Comparison of ENCODE assay signal across 30 cellular contexts in the genomic region with DNA sequence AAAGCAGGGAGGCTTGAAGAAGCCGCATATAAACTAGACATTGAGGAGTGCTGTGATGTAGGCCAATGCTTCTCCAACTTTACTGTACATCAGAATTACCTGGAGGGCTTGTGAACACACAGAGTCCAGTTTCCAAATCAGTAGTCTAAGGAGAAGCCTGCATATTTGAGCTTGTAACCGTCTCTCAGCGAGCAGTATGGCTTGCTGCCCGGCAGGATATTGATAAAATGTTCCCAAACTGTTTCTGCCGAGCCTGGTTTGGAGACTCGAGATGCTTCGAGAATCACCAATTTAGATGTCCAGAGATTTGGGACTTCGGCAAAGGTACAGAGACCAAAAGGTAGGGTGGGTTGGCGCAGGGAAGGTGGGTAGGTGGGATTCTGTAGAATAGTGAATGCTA.
"Had no signal": no experiment of that assay in that cellular context is flagged by ENCODE, and none has a peak within 500 bp of the region (broad histone marks: within the 10 kb centered on the region; RNA-seq: fewer than 3 reads in every experiment).

No MANE protein-coding gene starts in this region.

- ATAC-seq: activated CD8-positive, alpha-beta T cell treated with anti-CD3 and anti-CD28 coated beads for 36 hours; activated T-cell treated with anti-CD3 and anti-CD28 coated beads, Interleukin-2, amount 50 U/mL, for 72 hours; body of pancreas; effector memory CD8-positive, alpha-beta T cell; foreskin keratinocyte; left lung; right lobe of liver; stimulated activated effector memory CD8-positive, alpha-beta T cell treated with anti-CD3 and anti-CD28 coated beads, Interleukin-12 subunit alpha, Interleukin-12 subunit beta, amount 100 ng/mL, for 72 hours had no signal

- H3K4me3 ChIP-seq: adrenal gland, body of pancreas, heart left ventricle, left lung, right lobe of liver, thyroid gland had no signal

- H3K27me3 ChIP-seq: adrenal gland, body of pancreas, foreskin keratinocyte, heart left ventricle, left lung, right lobe of liver, thyroid gland had no signal

- H3K9me3 ChIP-seq: adrenal gland, body of pancreas, heart left ventricle, left lung, right lobe of liver, thyroid gland had no signal

- H3K27me3 Mint-ChIP-seq: activated CD8-positive, alpha-beta T cell treated with anti-CD3 and anti-CD28 coated beads for 36 hours; activated naive CD8-positive, alpha-beta T cell had no signal

- H3K27ac ChIP-seq: adrenal gland, body of pancreas, foreskin keratinocyte, heart left ventricle, left lung, right lobe of liver had no signal

- H3K36me3 ChIP-seq: adrenal gland, heart left ventricle, left lung, right lobe of liver, thyroid gland had no signal

- DNase-seq: activated B cell treated with CpG ODN at 0.5 μM for 24 hours; activated CD4-positive, alpha-beta T cell treated with anti-CD3 and anti-CD28 coated beads, Interleukin-2, amount 50 U/mL, for 1 hour; activated CD8-positive, alpha-beta T cell treated with anti-CD3 and anti-CD28 coated beads for 36 hours; activated naive CD4-positive, alpha-beta T cell; activated T-cell treated with anti-CD3 and anti-CD28 coated beads for 4 hours; activated T-cell treated with anti-CD3 and anti-CD28 coated beads, Interleukin-2, amount 50 U/mL, for 72 hours; aorta; body of pancreas; cerebellar nuclear complex; cortex of kidney; effector memory CD8-positive, alpha-beta T cell; foreskin keratinocyte; heart left ventricle; hypothalamus; kidney glomerular epithelial cell; left lung; naive B cell; nephron progenitor cell; nucleus accumbens; small intestine; stimulated activated CD4-positive, alpha-beta T cell treated with anti-CD3 and anti-CD28 coated beads, Interleukin-4, amount 100 ng/mL, for 24 hours; T-helper 1 cell; thyroid gland had no signal

- H3K36me3 Mint-ChIP-seq: activated naive CD8-positive, alpha-beta T cell; mesothelial cell of epicardium; naive B cell; stimulated activated effector memory CD8-positive, alpha-beta T cell treated with anti-CD3 and anti-CD28 coated beads, Interleukin-12 subunit alpha, Interleukin-12 subunit beta, amount 100 ng/mL, for 72 hours had no signal

- H3K9me3 Mint-ChIP-seq: activated B cell treated with CpG ODN at 0.5 μM for 24 hours; activated CD8-positive, alpha-beta T cell treated with anti-CD3 and anti-CD28 coated beads for 36 hours; activated T-cell treated with anti-CD3 and anti-CD28 coated beads, Interleukin-2, amount 50 U/mL, for 72 hours; effector memory CD8-positive, alpha-beta T cell; mesothelial cell of epicardium; naive B cell; nephron progenitor cell; stimulated activated effector memory CD8-positive, alpha-beta T cell treated with anti-CD3 and anti-CD28 coated beads, Interleukin-12 subunit alpha, Interleukin-12 subunit beta, amount 100 ng/mL, for 72 hours; stimulated activated naive CD8-positive, alpha-beta T cell treated with anti-CD3 and anti-CD28 coated beads, Interleukin-15, Interleukin-2, amounts not matched to agents 100 ng/mL and 50 ng/mL, for 24 hours; T-helper 2 cell treated with Interferon-gamma antibody and Interleukin-4, amounts not matched to agents 5 μg/mL and 100 μg/mL, for 36 hours had no signal

- H3K27ac Mint-ChIP-seq: activated B cell treated with CpG ODN at 0.5 μM for 24 hours; activated CD8-positive, alpha-beta T cell treated with anti-CD3 and anti-CD28 coated beads for 36 hours; activated naive CD8-positive, alpha-beta T cell; activated T-cell treated with anti-CD3 and anti-CD28 coated beads, Interleukin-2, amount 50 U/mL, for 72 hours; effector memory CD8-positive, alpha-beta T cell; mesothelial cell of epicardium; nephron progenitor cell; stimulated activated effector memory CD8-positive, alpha-beta T cell treated with anti-CD3 and anti-CD28 coated beads, Interleukin-12 subunit alpha, Interleukin-12 subunit beta, amount 100 ng/mL, for 72 hours; stimulated activated naive CD8-positive, alpha-beta T cell treated with anti-CD3 and anti-CD28 coated beads, Interleukin-15, Interleukin-2, amounts not matched to agents 100 ng/mL and 50 ng/mL, for 24 hours; T-helper 2 cell treated with Interferon-gamma antibody and Interleukin-4, amounts not matched to agents 5 μg/mL and 100 μg/mL, for 36 hours had no signal

- H3K4me1 ChIP-seq: adrenal gland, body of pancreas, foreskin keratinocyte, right lobe of liver, thyroid gland had no signal

- H3K4me3 Mint-ChIP-seq: activated B cell treated with CpG ODN at 0.5 μM for 24 hours; activated CD8-positive, alpha-beta T cell treated with anti-CD3 and anti-CD28 coated beads for 36 hours; activated naive CD8-positive, alpha-beta T cell; activated T-cell treated with anti-CD3 and anti-CD28 coated beads, Interleukin-2, amount 50 U/mL, for 72 hours; effector memory CD8-positive, alpha-beta T cell; mesothelial cell of epicardium; naive B cell; nephron progenitor cell; stimulated activated effector memory CD8-positive, alpha-beta T cell treated with anti-CD3 and anti-CD28 coated beads, Interleukin-12 subunit alpha, Interleukin-12 subunit beta, amount 100 ng/mL, for 72 hours; stimulated activated naive CD8-positive, alpha-beta T cell treated with anti-CD3 and anti-CD28 coated beads, Interleukin-15, Interleukin-2, amounts not matched to agents 100 ng/mL and 50 ng/mL, for 24 hours; T-helper 2 cell treated with Interferon-gamma antibody and Interleukin-4, amounts not matched to agents 5 μg/mL and 100 μg/mL, for 36 hours had no signal
